19 cellular contexts compared by ENCODE assay signal in genomic region chr14:68856572-68856971, GRCh38.
"Had no signal": no experiment of that assay in that cellular context is flagged by ENCODE, and none has a peak within 500 bp of the region (broad histone marks: within the 10 kb centered on the region; RNA-seq: fewer than 3 reads in every experiment).

No MANE protein-coding gene starts in this region.

- H3K4me3 ChIP-seq: body of pancreas, colonic mucosa, neural progenitor cell had no signal

- H3K4me1 ChIP-seq: body of pancreas, colonic mucosa, neural progenitor cell, parathyroid adenoma had no signal

- H3K36me3 ChIP-seq: colonic mucosa, neural progenitor cell had no signal

- DNase-seq: activated CD4-positive, alpha-beta T cell treated with anti-CD3 and anti-CD28 coated beads for 36 hours; activated CD8-positive, alpha-beta memory T cell treated with anti-CD3 and anti-CD28 coated beads, Interleukin-2, amount 50 U/mL, for 48 hours; activated CD8-positive, alpha-beta T cell treated with anti-CD3 and anti-CD28 coated beads for 36 hours; activated gamma-delta T cell treated with Interleukin-2 at 50 U/mL for 16 hours; amygdala; body of pancreas; caudate nucleus; colonic mucosa; effector CD4-positive, alpha-beta T cell; foreskin melanocyte; SHP77 treated with DMSO at 0.1 percent for 48 hours; stimulated activated CD4-positive, alpha-beta T cell treated with anti-CD3 and anti-CD28 coated beads, Interleukin-15, amount 100 ng/mL, for 24 hours; stimulated activated CD4-positive, alpha-beta T cell treated with anti-CD3 and anti-CD28 coated beads, Interleukin-4, amount 100 ng/mL, for 1 hour; stimulated activated naive CD4-positive, alpha-beta T cell; T-helper 2 cell; trophoblast cell had no signal

- ATAC-seq: activated CD4-positive, alpha-beta T cell treated with anti-CD3 and anti-CD28 coated beads for 36 hours; activated CD8-positive, alpha-beta T cell treated with anti-CD3 and anti-CD28 coated beads for 36 hours; body of pancreas had no signal

- H2AFZ ChIP-seq: neural progenitor cell, parathyroid adenoma had no signal

- H3K4me2 ChIP-seq: neural progenitor cell had no signal

- H3K4me1 Mint-ChIP-seq: activated CD4-positive, alpha-beta T cell treated with anti-CD3 and anti-CD28 coated beads for 36 hours; neural progenitor cell had no signal

- H3K9me3 ChIP-seq: body of pancreas, colonic mucosa had no signal

- H3K27me3 Mint-ChIP-seq: activated CD4-positive, alpha-beta T cell treated with anti-CD3 and anti-CD28 coated beads for 36 hours; activated CD8-positive, alpha-beta T cell treated with anti-CD3 and anti-CD28 coated beads for 36 hours; activated naive CD8-positive, alpha-beta T cell had no signal

- H3K4me3 Mint-ChIP-seq: activated CD4-positive, alpha-beta T cell treated with anti-CD3 and anti-CD28 coated beads for 36 hours; activated CD8-positive, alpha-beta T cell treated with anti-CD3 and anti-CD28 coated beads for 36 hours; activated naive CD8-positive, alpha-beta T cell; neural progenitor cell had no signal

- H3K27ac ChIP-seq: body of pancreas, colonic mucosa, neural progenitor cell, parathyroid adenoma had no signal

- H3K9ac ChIP-seq: neural progenitor cell, parathyroid adenoma had no signal

- H3K36me3 Mint-ChIP-seq: neural progenitor cell had no signal

- H3K9me3 Mint-ChIP-seq: neural progenitor cell had no signal

- H3K27me3 ChIP-seq: body of pancreas, colonic mucosa, neural progenitor cell had no signal

- H3K27ac Mint-ChIP-seq: activated CD4-positive, alpha-beta T cell treated with anti-CD3 and anti-CD28 coated beads for 36 hours; activated CD8-positive, alpha-beta T cell treated with anti-CD3 and anti-CD28 coated beads for 36 hours; activated naive CD8-positive, alpha-beta T cell; neural progenitor cell had no signal
